13 cellular contexts compared by ENCODE assay signal in the genomic region with DNA sequence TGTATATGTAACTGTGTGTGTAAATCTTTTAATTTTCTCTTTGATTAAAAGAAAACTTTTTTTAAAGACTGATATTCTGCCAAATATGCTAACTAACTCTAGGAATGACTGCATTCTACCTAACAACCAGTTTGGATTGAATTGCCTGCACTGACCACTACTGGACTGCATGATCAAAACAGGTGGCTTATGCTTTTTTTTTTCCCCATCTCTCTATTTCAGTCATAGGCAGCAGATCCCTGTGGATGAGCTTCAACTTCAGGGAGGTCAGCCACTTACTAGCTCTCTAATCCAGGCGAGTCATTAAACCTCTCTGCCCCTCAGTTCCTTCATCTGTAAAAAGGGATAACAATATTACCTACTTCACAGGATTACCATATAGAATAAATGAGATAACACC.
DNase-seq lines count a peak whose midpoint lies in the region; ATAC-seq and TF ChIP-seq lines count a peak whose summit lies in the region.
"Had no signal": no experiment of that assay in that cellular context is flagged by ENCODE, and none has a peak within 500 bp of the region (broad histone marks: within the 10 kb centered on the region; RNA-seq: fewer than 3 reads in every experiment).

No MANE protein-coding gene starts in this region.

- peak; percentile 30 for TF ChIP-seq CTCF in Caco-2 (IDR thresholded peaks at IDR 0.05; ENCODE audit: insufficient read depth in 1 of 2, low read depth in 1 of 2, low read length in 1 of 2, severe bottlenecking in 1 of 2, unreplicated experiment in 1 of 2)
- peak; percentile 23 for TF ChIP-seq CTCF in brain microvascular endothelial cell (IDR thresholded peaks at IDR 0.05; ENCODE audit: low read depth, low read length, missing control alignments)
- no peak for TF ChIP-seq CTCF in liver (IDR thresholded peaks at IDR 0.05; ENCODE audit: low read depth, low read length, missing input control)

- H3K36me3 Mint-ChIP-seq in Caco-2 (ENCODE audit: insufficient read depth, unreplicated experiment): no peaks in the 10 kb centered on the region

- CTCF ChIA-PET in Caco-2 (lab: Charles Lee): interaction anchor here (0.6 to 1.4 kb wide), 5 partner anchors 24 to 147 kb away, joined by 3 to 7 read pairs (median 4); no protein-coding TSS in a partner anchor

- in situ Hi-C loops in brain microvascular endothelial cell (cut with HindIII; ENCODE audit: low pct_ligation_motif_present, low sequenced_read_pairs): no loop called here

- peaks cover 6% of the 10 kb centered on the region for H3K4me1 Mint-ChIP-seq in Caco-2 (ENCODE audit: low read depth, unreplicated experiment)

- H3K27me3 Mint-ChIP-seq in Caco-2 (ENCODE audit: insufficient read depth, unreplicated experiment): no peaks in the 10 kb centered on the region

- H3K4me3 ChIP-seq in Caco-2 (ENCODE audit: low read depth, low read length) (no peak overlapping the region), brain microvascular endothelial cell (ENCODE audit: low read depth, low read length) (no peak overlapping the region), liver (ENCODE audit: low read depth in 1 of 3, low read length in 3 of 3) (no peak overlapping the region)
- H3K4me3 ChIP-seq: ovary had no signal

- H3K27ac Mint-ChIP-seq in Caco-2 (ENCODE audit: unreplicated experiment): no peak overlapping the region

- H3K27me3 ChIP-seq in Caco-2 (replicated peaks; ENCODE audit: control insufficient read depth, insufficient read depth, low read length) (no peaks in the 10 kb centered on the region), brain microvascular endothelial cell (replicated peaks) (no peaks in the 10 kb centered on the region), liver (ENCODE audit: control insufficient read depth in 4 of 4, insufficient read depth in 4 of 4, low read length in 3 of 4) (no peaks in the 10 kb centered on the region)
- H3K27me3 ChIP-seq: ovary had no signal

- H3K9me3 Mint-ChIP-seq in Caco-2 (ENCODE audit: unreplicated experiment): no peaks in the 10 kb centered on the region

- H3K9me3 ChIP-seq in Caco-2 (no peaks in the 10 kb centered on the region), liver (ENCODE audit: control insufficient read depth in 4 of 4, low read length in 3 of 4) (no peaks in the 10 kb centered on the region)
- H3K9me3 ChIP-seq: ovary had no signal

- 93% methylated on average over 1 of the region's 1 CpG for WGBS in liver

- H3K4me3 Mint-ChIP-seq in Caco-2 (ENCODE audit: unreplicated experiment): no peak overlapping the region

- intact Hi-C loops in Caco-2 (cut with micrococcal nuclease; ENCODE audit: unreplicated experiment): loop anchor here (1.0 kb wide), 1 partner anchor 146 kb away; no protein-coding TSS in a partner anchor

- H3K9ac ChIP-seq in liver (ENCODE audit: low read depth in 1 of 2, low read length in 2 of 2): no peak overlapping the region

- H3K27ac ChIP-seq in brain microvascular endothelial cell (no peak overlapping the region), liver (ENCODE audit: low read depth in 1 of 2, low read length in 2 of 2) (no peak overlapping the region)
- H3K27ac ChIP-seq: ovary had no signal

- TF ChIP-seq RAD21 in liver (IDR thresholded peaks at IDR 0.05): peak; percentile 42 to 56

- DNase-seq in Caco-2 (no peak), NCI-H82 (lab: John Stamatoyannopoulos, UW) (peak; percentile 47), brain microvascular endothelial cell (no peak), activated gamma-delta T cell treated with Interleukin-2 at 50 U/mL for 16 hours (no peak), COR-L47 (lab: John Stamatoyannopoulos, UW) (no peak)
- DNase-seq in activated CD4-positive, CD25-positive, alpha-beta regulatory T cell treated with anti-CD3 and anti-CD28 coated beads, Interleukin-2, amount 50 U/mL, for 72 hours: no peak
- DNase-seq: hypothalamus; left colon; NCI-H187; ovary; stimulated activated naive CD8-positive, alpha-beta T cell treated with anti-CD3 and anti-CD28 coated beads, Interleukin-15, Interleukin-2, amounts not matched to agents 100 U/mL and 50 U/mL, for 24 hours had no signal

- H3K36me3 ChIP-seq in Caco-2 (ENCODE audit: control insufficient read depth, insufficient read depth, low read length) (no peaks in the 10 kb centered on the region), brain microvascular endothelial cell (replicated peaks) (no peaks in the 10 kb centered on the region), liver (ENCODE audit: control insufficient read depth in 4 of 4, insufficient read depth in 3 of 4, low read depth in 1 of 4, low read length in 3 of 4) (no peaks in the 10 kb centered on the region)
- H3K36me3 ChIP-seq: ovary had no signal

- POLR2A ChIA-PET in Caco-2 (lab: Charles Lee): no interaction called here

- no TSS peak for BruUV-seq in Caco-2 (replicated peaks; lab: Mats Ljungman, UMichigan)

- ATAC-seq in HG03521 (IDR thresholded peaks at IDR 0.05; ENCODE audit: unreplicated experiment): no peak
- ATAC-seq: left colon; stimulated activated naive CD8-positive, alpha-beta T cell treated with anti-CD3 and anti-CD28 coated beads, Interleukin-15, Interleukin-2, amounts not matched to agents 100 U/mL and 50 U/mL, for 24 hours had no signal

- H3K4me1 ChIP-seq in Caco-2 (peaks cover 13% of the 10 kb centered on the region), liver (ENCODE audit: control insufficient read depth in 4 of 4, insufficient read depth in 4 of 4, low read length in 3 of 4) (peaks cover 0 to under 1% (median 0%) of the 10 kb centered on the region in 4 donors)

TF ChIP-seq in liver, 16 proteins besides CTCF, POLR2A, EP300 and RAD21:
- TF ChIP-seq FOXA2 (IDR thresholded peaks at IDR 0.05) (no peak), JUND (IDR thresholded peaks at IDR 0.05) (no peak), HNF4A (conservative IDR thresholded peaks at IDR 0.05) (no peak), NR2F2 (IDR thresholded peaks at IDR 0.05) (no peak), GABPA (IDR thresholded peaks at IDR 0.05 in 1 of 2, conservative IDR thresholded peaks at IDR 0.05 in 1 of 2) (no peak), YY1 (IDR thresholded peaks at IDR 0.05) (no peak), FOXA1 (IDR thresholded peaks at IDR 0.05) (no peak), TAF1 (conservative IDR thresholded peaks at IDR 0.05) (no peak), HNF4G (IDR thresholded peaks at IDR 0.05) (no peak), SP1 (IDR thresholded peaks at IDR 0.05) (no peak), RXRA (IDR thresholded peaks at IDR 0.05) (no peak), EGR1 (IDR thresholded peaks at IDR 0.05; ENCODE audit: low read depth in 2 of 2) (no peak)
- TF ChIP-seq, protein P1, sequence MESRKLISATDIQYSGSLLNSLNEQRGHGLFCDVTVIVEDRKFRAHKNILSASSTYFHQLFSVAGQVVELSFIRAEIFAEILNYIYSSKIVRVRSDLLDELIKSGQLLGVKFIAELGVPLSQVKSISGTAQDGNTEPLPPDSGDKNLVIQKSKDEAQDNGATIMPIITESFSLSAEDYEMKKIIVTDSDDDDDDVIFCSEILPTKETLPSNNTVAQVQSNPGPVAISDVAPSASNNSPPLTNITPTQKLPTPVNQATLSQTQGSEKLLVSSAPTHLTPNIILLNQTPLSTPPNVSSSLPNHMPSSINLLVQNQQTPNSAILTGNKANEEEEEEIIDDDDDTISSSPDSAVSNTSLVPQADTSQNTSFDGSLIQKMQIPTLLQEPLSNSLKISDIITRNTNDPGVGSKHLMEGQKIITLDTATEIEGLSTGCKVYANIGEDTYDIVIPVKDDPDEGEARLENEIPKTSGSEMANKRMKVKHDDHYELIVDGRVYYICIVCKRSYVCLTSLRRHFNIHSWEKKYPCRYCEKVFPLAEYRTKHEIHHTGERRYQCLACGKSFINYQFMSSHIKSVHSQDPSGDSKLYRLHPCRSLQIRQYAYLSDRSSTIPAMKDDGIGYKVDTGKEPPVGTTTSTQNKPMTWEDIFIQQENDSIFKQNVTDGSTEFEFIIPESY (IDR thresholded peaks at IDR 0.05): no peak
- TF ChIP-seq, protein P2, sequence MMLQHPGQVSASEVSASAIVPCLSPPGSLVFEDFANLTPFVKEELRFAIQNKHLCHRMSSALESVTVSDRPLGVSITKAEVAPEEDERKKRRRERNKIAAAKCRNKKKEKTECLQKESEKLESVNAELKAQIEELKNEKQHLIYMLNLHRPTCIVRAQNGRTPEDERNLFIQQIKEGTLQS (IDR thresholded peaks at IDR 0.05): no peak
- TF ChIP-seq, protein P3, sequence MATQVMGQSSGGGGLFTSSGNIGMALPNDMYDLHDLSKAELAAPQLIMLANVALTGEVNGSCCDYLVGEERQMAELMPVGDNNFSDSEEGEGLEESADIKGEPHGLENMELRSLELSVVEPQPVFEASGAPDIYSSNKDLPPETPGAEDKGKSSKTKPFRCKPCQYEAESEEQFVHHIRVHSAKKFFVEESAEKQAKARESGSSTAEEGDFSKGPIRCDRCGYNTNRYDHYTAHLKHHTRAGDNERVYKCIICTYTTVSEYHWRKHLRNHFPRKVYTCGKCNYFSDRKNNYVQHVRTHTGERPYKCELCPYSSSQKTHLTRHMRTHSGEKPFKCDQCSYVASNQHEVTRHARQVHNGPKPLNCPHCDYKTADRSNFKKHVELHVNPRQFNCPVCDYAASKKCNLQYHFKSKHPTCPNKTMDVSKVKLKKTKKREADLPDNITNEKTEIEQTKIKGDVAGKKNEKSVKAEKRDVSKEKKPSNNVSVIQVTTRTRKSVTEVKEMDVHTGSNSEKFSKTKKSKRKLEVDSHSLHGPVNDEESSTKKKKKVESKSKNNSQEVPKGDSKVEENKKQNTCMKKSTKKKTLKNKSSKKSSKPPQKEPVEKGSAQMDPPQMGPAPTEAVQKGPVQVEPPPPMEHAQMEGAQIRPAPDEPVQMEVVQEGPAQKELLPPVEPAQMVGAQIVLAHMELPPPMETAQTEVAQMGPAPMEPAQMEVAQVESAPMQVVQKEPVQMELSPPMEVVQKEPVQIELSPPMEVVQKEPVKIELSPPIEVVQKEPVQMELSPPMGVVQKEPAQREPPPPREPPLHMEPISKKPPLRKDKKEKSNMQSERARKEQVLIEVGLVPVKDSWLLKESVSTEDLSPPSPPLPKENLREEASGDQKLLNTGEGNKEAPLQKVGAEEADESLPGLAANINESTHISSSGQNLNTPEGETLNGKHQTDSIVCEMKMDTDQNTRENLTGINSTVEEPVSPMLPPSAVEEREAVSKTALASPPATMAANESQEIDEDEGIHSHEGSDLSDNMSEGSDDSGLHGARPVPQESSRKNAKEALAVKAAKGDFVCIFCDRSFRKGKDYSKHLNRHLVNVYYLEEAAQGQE (IDR thresholded peaks at IDR 0.05): no peak
- TF ChIP-seq, protein P4, sequence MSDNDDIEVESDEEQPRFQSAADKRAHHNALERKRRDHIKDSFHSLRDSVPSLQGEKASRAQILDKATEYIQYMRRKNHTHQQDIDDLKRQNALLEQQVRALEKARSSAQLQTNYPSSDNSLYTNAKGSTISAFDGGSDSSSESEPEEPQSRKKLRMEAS (IDR thresholded peaks at IDR 0.05): no peak
TF ChIP-seq in liver: peak in this region for 0.
